In the genomic region with DNA sequence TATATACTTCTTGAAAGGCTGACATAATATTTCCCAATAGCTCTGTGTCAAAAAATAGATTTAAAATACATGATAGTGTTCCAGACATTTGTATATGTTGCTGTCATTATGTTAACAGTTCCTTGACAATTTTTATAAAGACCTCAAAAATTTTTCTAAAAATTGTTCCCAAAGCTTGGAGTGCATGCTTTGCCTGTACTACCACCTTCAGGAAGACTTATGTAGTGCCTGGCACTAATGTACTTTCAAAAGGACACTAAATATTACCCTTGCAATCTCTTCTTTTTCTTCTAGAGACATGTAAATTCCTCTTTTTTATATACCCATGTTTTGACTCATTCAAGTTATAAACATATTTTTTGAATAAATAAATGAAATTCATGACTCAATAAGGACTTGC, we compare ENCODE assay signal across 13 cellular contexts. TPM values are rescaled to one million over a fixed set of nuclear protein-coding genes. Genes with fewer than 3 reads are reported as not detected.
DNase-seq lines count a peak whose midpoint lies in the region; ATAC-seq and TF ChIP-seq lines count a peak whose summit lies in the region.
"Had no signal": no experiment of that assay in that cellular context is flagged by ENCODE, and none has a peak within 500 bp of the region (broad histone marks: within the 10 kb centered on the region; RNA-seq: fewer than 3 reads in every experiment).

No MANE protein-coding gene starts in this region.

- TF ChIP-seq RAD21 in neural cell (conservative IDR thresholded peaks at IDR 0.05), result no peak

- H3K9me3 ChIP-seq in HUES48 (ENCODE audit: control insufficient read depth, insufficient read depth, low read length), result no peaks in the 10 kb centered on the region
- H3K9me3 ChIP-seq in neural cell (ENCODE audit: low read length), result no peaks in the 10 kb centered on the region
- H3K9me3 ChIP-seq: Peyer's patch, upper lobe of right lung had no signal

- H3K4me3 ChIP-seq in HUES48 (ENCODE audit: low read depth, low read length), result peak overlapping the region; percentile 47
- H3K4me3 ChIP-seq in neural cell (ENCODE audit: low read length), result no peak overlapping the region
- H3K4me3 ChIP-seq: Peyer's patch, upper lobe of right lung had no signal

- TF ChIP-seq CTCF in VCaP (conservative IDR thresholded peaks at IDR 0.05) (peak; percentile 76), neural cell (IDR thresholded peaks at IDR 0.05; ENCODE audit: poor library complexity, severe bottlenecking) (peak; percentile 21)

- intact Hi-C loops in left colon (cut with DNase I, micrococcal nuclease), result no loop called here

- H3F3A ChIP-seq in neural cell (ENCODE audit: insufficient read depth, low read length, poor library complexity, severe bottlenecking), result no peaks in the 10 kb centered on the region

- H3K9me2 ChIP-seq in neural cell (ENCODE audit: insufficient read depth, low read length), result no peaks in the 10 kb centered on the region

- ATAC-seq in HG03565 (IDR thresholded peaks at IDR 0.05; ENCODE audit: unreplicated experiment) (no peak), left colon (no peak)
- ATAC-seq: upper lobe of right lung had no signal

- H3K4me2 ChIP-seq in neural cell (ENCODE audit: low read length), result no peak overlapping the region

- no peak for TF ChIP-seq EP300 in neural cell (conservative IDR thresholded peaks at IDR 0.05; ENCODE audit: poor library complexity, severe bottlenecking)

- H2AFZ ChIP-seq in neural cell (ENCODE audit: low read depth, low read length), result no peak overlapping the region

- H3K79me2 ChIP-seq in neural cell (replicated peaks; ENCODE audit: insufficient read depth, low read length), result no peaks in the 10 kb centered on the region

- H3K27me3 ChIP-seq in HUES48 (ENCODE audit: control insufficient read depth, insufficient read depth, low read length) (no peaks in the 10 kb centered on the region), neural cell (ENCODE audit: insufficient read depth, low read depth, low read length) (no peaks in the 10 kb centered on the region)
- H3K27me3 ChIP-seq: Peyer's patch had no signal

- peaks cover 18% of the 10 kb centered on the region for H3K4me1 ChIP-seq in HUES48 (ENCODE audit: control insufficient read depth, insufficient read depth, low read length)
- H3K4me1 ChIP-seq: Peyer's patch, upper lobe of right lung had no signal

- no peaks in the 10 kb centered on the region for H4K20me1 ChIP-seq in neural cell (ENCODE audit: insufficient read depth)

- H3K9ac ChIP-seq in HUES48 (ENCODE audit: low read depth, low read length) (no peak overlapping the region), neural cell (ENCODE audit: low read length) (no peak overlapping the region)

- DNase-seq in NCI-H1436 (lab: John Stamatoyannopoulos, UW), result peak; percentile 5
- no peak for DNase-seq in NCI-H1436 treated with DMSO at 0.1 percent for 48 hours (lab: John Stamatoyannopoulos, UW)
- DNase-seq in left colon, result no peak
- no peak for DNase-seq in NCI-H2171 treated with DMSO at 0.1 percent for 48 hours (lab: John Stamatoyannopoulos, UW)
- DNase-seq: DMS79 treated with DMSO at 0.1 percent for 48 hours, NCI-H1930, Peyer's patch, upper lobe of right lung had no signal

- H3K27ac ChIP-seq in HUES48 (ENCODE audit: low read depth, low read length), result no peak overlapping the region
- no peak overlapping the region for H3K27ac ChIP-seq in VCaP
- no peak overlapping the region for H3K27ac ChIP-seq in neural cell (ENCODE audit: low read length)
- H3K27ac ChIP-seq: Peyer's patch, upper lobe of right lung had no signal

- H3K36me3 ChIP-seq in HUES48 (ENCODE audit: control insufficient read depth, insufficient read depth, low read length), result no peaks in the 10 kb centered on the region
- H3K36me3 ChIP-seq in neural cell (ENCODE audit: insufficient read depth, low read length), result no peaks in the 10 kb centered on the region
- H3K36me3 ChIP-seq: Peyer's patch, upper lobe of right lung had no signal

TF ChIP-seq in neural cell, 6 proteins besides CTCF, POLR2A, EP300 and RAD21:
- TF ChIP-seq POLR2AphosphoS5 (IDR thresholded peaks at IDR 0.05) (no peak), TAF1 (IDR thresholded peaks at IDR 0.05; ENCODE audit: low read depth) (no peak), SMC3 (conservative IDR thresholded peaks at IDR 0.05; ENCODE audit: poor library complexity) (no peak), EZH2 (IDR thresholded peaks at IDR 0.05; ENCODE audit: borderline replicate concordance, insufficient read depth, low read length, poor library complexity, severe bottlenecking) (no peak), MXI1 (conservative IDR thresholded peaks at IDR 0.05; ENCODE audit: poor library complexity, severe bottlenecking) (no peak)
- TF ChIP-seq, protein P1, sequence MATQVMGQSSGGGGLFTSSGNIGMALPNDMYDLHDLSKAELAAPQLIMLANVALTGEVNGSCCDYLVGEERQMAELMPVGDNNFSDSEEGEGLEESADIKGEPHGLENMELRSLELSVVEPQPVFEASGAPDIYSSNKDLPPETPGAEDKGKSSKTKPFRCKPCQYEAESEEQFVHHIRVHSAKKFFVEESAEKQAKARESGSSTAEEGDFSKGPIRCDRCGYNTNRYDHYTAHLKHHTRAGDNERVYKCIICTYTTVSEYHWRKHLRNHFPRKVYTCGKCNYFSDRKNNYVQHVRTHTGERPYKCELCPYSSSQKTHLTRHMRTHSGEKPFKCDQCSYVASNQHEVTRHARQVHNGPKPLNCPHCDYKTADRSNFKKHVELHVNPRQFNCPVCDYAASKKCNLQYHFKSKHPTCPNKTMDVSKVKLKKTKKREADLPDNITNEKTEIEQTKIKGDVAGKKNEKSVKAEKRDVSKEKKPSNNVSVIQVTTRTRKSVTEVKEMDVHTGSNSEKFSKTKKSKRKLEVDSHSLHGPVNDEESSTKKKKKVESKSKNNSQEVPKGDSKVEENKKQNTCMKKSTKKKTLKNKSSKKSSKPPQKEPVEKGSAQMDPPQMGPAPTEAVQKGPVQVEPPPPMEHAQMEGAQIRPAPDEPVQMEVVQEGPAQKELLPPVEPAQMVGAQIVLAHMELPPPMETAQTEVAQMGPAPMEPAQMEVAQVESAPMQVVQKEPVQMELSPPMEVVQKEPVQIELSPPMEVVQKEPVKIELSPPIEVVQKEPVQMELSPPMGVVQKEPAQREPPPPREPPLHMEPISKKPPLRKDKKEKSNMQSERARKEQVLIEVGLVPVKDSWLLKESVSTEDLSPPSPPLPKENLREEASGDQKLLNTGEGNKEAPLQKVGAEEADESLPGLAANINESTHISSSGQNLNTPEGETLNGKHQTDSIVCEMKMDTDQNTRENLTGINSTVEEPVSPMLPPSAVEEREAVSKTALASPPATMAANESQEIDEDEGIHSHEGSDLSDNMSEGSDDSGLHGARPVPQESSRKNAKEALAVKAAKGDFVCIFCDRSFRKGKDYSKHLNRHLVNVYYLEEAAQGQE (IDR thresholded peaks at IDR 0.05; ENCODE audit: borderline replicate concordance), result no peak
TF ChIP-seq in neural cell: peak in this region for 0.

RNA-seq across cellular contexts. Expression of gene SP8, which starts 48.0 kb away (rescaled TPM):
- 8.4 and 8.7 TPM in 2 replicates for polyA plus RNA-seq in neural cell
- 15.6 TPM in 2 replicates for polyA minus RNA-seq in neural cell
- not detected for total RNA-seq in left colon
- total RNA-seq: upper lobe of right lung had no signal
- polyA plus RNA-seq: adipose tissue had no signal
